ENCODE assay signal across 17 cellular contexts in the genomic region with DNA sequence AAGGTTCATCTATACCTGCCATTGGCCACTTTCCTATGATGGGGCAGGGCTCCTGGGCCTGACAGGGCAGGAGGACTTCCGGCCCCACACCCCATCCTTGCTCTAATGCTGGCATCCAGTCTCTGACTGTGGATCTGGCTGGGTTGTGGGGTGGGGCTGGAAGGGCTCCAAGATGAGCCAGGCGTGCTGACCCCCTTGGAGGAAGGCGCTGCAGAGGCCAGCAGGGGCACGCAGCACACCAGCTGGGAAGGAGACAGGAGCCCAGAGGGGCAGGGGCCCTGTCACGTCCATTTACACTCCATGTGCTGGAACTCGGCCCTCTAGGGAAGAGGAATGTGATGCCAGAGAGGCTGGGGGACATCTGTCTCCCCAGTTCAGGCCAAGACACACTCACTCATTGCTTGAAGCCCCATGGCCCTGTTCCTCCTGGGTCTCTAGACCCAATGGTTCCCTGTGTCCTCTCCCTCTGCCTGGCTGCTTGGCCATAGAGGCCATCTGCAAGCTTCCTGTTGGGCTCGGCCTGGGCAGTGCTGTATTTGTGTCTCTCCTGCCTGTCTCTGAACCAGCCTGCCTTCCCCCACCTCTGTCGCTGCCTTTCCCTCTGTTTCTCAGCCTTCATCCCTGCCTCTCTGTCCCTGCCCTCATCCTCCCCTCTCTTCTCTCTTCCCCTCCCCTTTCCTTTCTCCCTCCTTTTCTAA.
DNase-seq lines count a peak whose midpoint lies in the region; ATAC-seq and TF ChIP-seq lines count a peak whose summit lies in the region.
"Had no signal": no experiment of that assay in that cellular context is flagged by ENCODE, and none has a peak within 500 bp of the region (broad histone marks: within the 10 kb centered on the region; RNA-seq: fewer than 3 reads in every experiment).

No MANE protein-coding gene starts in this region.

- H3K79me2 ChIP-seq in H9 (ENCODE audit: insufficient read depth, low read length) = no peaks in the 10 kb centered on the region
- no peaks in the 10 kb centered on the region for H3K79me2 ChIP-seq in mesendoderm (ENCODE audit: control insufficient read depth, insufficient read depth, low read length)

- H4K8ac ChIP-seq in H9 (replicated peaks; ENCODE audit: insufficient read length, low read depth, low read length) (no peak overlapping the region), mesendoderm (ENCODE audit: low read depth, low read length) (no peak overlapping the region)

- H3K27me3 ChIP-seq in H9 (ENCODE audit: insufficient read depth, low read length) (peaks cover 5% of the 10 kb centered on the region; the same call in 1 of the 2 replicates), mesendoderm (ENCODE audit: insufficient read depth, low read length, poor library complexity) (no peaks in the 10 kb centered on the region), spleen (replicated peaks in 1 of 7) (peaks cover 0 to 64% (median 0%) of the 10 kb centered on the region in 7 donors), brain microvascular endothelial cell (replicated peaks) (no peaks in the 10 kb centered on the region)
- H3K27me3 ChIP-seq: Peyer's patch had no signal

- peaks cover 94% of the 10 kb centered on the region for H3K27me3 Mint-ChIP-seq in H9 (ENCODE audit: low read depth)

- H2BK20ac ChIP-seq in H9 (ENCODE audit: low read depth, low read length, poor library complexity, severe bottlenecking) = no peak overlapping the region

- TF ChIP-seq POLR2A in spleen (IDR thresholded peaks at IDR 0.05) = no peak

- TF ChIP-seq CTCF in H9 (conservative IDR thresholded peaks at IDR 0.05) = no peak
- TF ChIP-seq CTCF in spleen (IDR thresholded peaks at IDR 0.05 in 8 of 11, conservative IDR thresholded peaks at IDR 0.05 in 3 of 11) = no peak
- no peak for TF ChIP-seq CTCF in brain microvascular endothelial cell (IDR thresholded peaks at IDR 0.05; ENCODE audit: low read depth, low read length, missing control alignments)

- H3K14ac ChIP-seq in H9 (ENCODE audit: insufficient read depth, low read length) = peak overlapping the region; percentile 3; the same call in 1 of the 2 replicates

- H3K4me3 Mint-ChIP-seq in H9 = no peak overlapping the region

- H3K79me1 ChIP-seq in H9 (ENCODE audit: insufficient read depth, low read depth, low read length, poor library complexity, severe bottlenecking) (no peaks in the 10 kb centered on the region), mesendoderm (ENCODE audit: low read length) (no peaks in the 10 kb centered on the region)

- H3K23ac ChIP-seq in H9 (ENCODE audit: insufficient read length, low read depth, low read length) (no peak overlapping the region), mesendoderm (ENCODE audit: low read length) (no peak overlapping the region)

- H3K4me3 ChIP-seq in mesendoderm (ENCODE audit: low read length) (no peak overlapping the region), spleen (no peak overlapping the region), brain microvascular endothelial cell (ENCODE audit: low read depth, low read length) (no peak overlapping the region)
- H3K4me3 ChIP-seq: A549, Peyer's patch had no signal

- no peak overlapping the region; a peak in 1 of 7 replicates for H3K27ac Mint-ChIP-seq in H9

- H2AK5ac ChIP-seq in H9 (ENCODE audit: insufficient read length, low read length) (no peak overlapping the region), mesendoderm (ENCODE audit: low read length) (no peak overlapping the region)

- DNase-seq in H9 (no peak), cerebellar cortex (ENCODE audit: low spot score) (peak; percentile 36), mesendoderm (no peak), spleen (peak; percentile 61), brain microvascular endothelial cell (no peak)
- DNase-seq: COR-L47, KG1, NCI-H1048, NCI-H2107, NCI-H748 treated with DMSO at 0.1 percent for 48 hours, SHP77 had no signal

- H2AFZ ChIP-seq in H9 (ENCODE audit: low read length) = no peak overlapping the region

- no peak overlapping the region for H3K56ac ChIP-seq in H9 (ENCODE audit: insufficient read length, low read depth, low read length)
- H3K56ac ChIP-seq in mesendoderm (ENCODE audit: low read length) = peak overlapping the region; percentile 19

- no peak overlapping the region for H3K27ac ChIP-seq in H9 (ENCODE audit: insufficient read length, low read depth, low read length)
- H3K27ac ChIP-seq in mesendoderm (ENCODE audit: low read depth, low read length) = no peak overlapping the region
- no peak overlapping the region for H3K27ac ChIP-seq in spleen
- H3K27ac ChIP-seq in brain microvascular endothelial cell = no peak overlapping the region
- H3K27ac ChIP-seq: A549, C4-2B, HL-60, Peyer's patch had no signal

- intact Hi-C loops in spleen (cut with DNase I; ENCODE audit: low total_unique reads) = no loop called here

- H2BK12ac ChIP-seq in H9 (ENCODE audit: insufficient read length, low read depth, low read length) = no peak overlapping the region

- H3K9ac ChIP-seq in H9 (ENCODE audit: extremely low read depth, insufficient read length, low read length) = no peak overlapping the region
- H3K9ac ChIP-seq in mesendoderm (ENCODE audit: low read length) = no peak overlapping the region

- no peaks in the 10 kb centered on the region; a peak in 1 of 5 replicates for H3K9me3 Mint-ChIP-seq in H9

- in situ Hi-C loops in brain microvascular endothelial cell (cut with HindIII; ENCODE audit: low pct_ligation_motif_present, low sequenced_read_pairs) = no loop called here

- no peak overlapping the region for H3T11ph ChIP-seq in H9 (ENCODE audit: low read length)

- H2BK15ac ChIP-seq in H9 (ENCODE audit: low read depth, low read length) (no peak overlapping the region), mesendoderm (replicated peaks; ENCODE audit: low read depth) (no peak overlapping the region)

- no peaks in the 10 kb centered on the region for H3K9me3 ChIP-seq in H9 (ENCODE audit: control insufficient read depth, low read depth, low read length)
- no peaks in the 10 kb centered on the region for H3K9me3 ChIP-seq in spleen
- H3K9me3 ChIP-seq: A549, Peyer's patch had no signal

- H4K91ac ChIP-seq in H9 (ENCODE audit: insufficient read length, low read depth, low read length) = no peak overlapping the region

- H3K36me3 Mint-ChIP-seq in H9 (ENCODE audit: insufficient read depth in 1 of 3, low read depth in 3 of 3) = no peaks in the 10 kb centered on the region

- no peak overlapping the region for H4K5ac ChIP-seq in H9 (ENCODE audit: insufficient read length, low read depth, low read length)
- H4K5ac ChIP-seq in mesendoderm (ENCODE audit: low read length) = no peak overlapping the region

- no peaks in the 10 kb centered on the region for H3K23me2 ChIP-seq in H9 (ENCODE audit: insufficient read length, low read depth, low read length, poor library complexity, severe bottlenecking)

- H4K20me1 ChIP-seq in H9 (ENCODE audit: control insufficient read depth, insufficient read depth, insufficient read length) = no peaks in the 10 kb centered on the region

- H3K36me3 ChIP-seq in mesendoderm (ENCODE audit: control insufficient read depth, insufficient read depth, low read length) = no peaks in the 10 kb centered on the region
- H3K36me3 ChIP-seq in spleen = no peaks in the 10 kb centered on the region
- no peaks in the 10 kb centered on the region for H3K36me3 ChIP-seq in brain microvascular endothelial cell (replicated peaks)
- H3K36me3 ChIP-seq: Peyer's patch had no signal

- H3K4me1 Mint-ChIP-seq in H9 = peaks cover 69 to 74% of the 10 kb centered on the region in 2 experiments

- H3K18ac ChIP-seq in H9 (ENCODE audit: insufficient read length, low read depth, low read length) = no peak overlapping the region
- no peak overlapping the region for H3K18ac ChIP-seq in mesendoderm (ENCODE audit: low read length)

- no peak overlapping the region for H3K4ac ChIP-seq in H9 (ENCODE audit: low read depth, low read length)
- no peak overlapping the region for H3K4ac ChIP-seq in mesendoderm (ENCODE audit: low read depth, low read length)

- H3K4me1 ChIP-seq in H9 (ENCODE audit: insufficient read depth, low read length) (peaks cover 8% of the 10 kb centered on the region; the same call in 1 of the 2 replicates), mesendoderm (ENCODE audit: control insufficient read depth, low read depth, low read length) (peaks cover 11% of the 10 kb centered on the region), spleen (no peaks in the 10 kb centered on the region)
- H3K4me1 ChIP-seq: Peyer's patch had no signal

- ATAC-seq in GM19035 (IDR thresholded peaks at IDR 0.05; ENCODE audit: unreplicated experiment) (no peak), GM18502 (IDR thresholded peaks at IDR 0.05; ENCODE audit: poor library complexity, unreplicated experiment) (no peak)
- ATAC-seq: A549 had no signal

- no peak overlapping the region for H3K4me2 ChIP-seq in H9 (ENCODE audit: insufficient read depth, insufficient read length, low read length)
- H3K4me2 ChIP-seq in mesendoderm (ENCODE audit: low read length) = no peak overlapping the region
- H3K4me2 ChIP-seq: A549 had no signal

- H2BK5ac ChIP-seq in H9 (ENCODE audit: insufficient read length, low read length) = no peak overlapping the region
- no peak overlapping the region for H2BK5ac ChIP-seq in mesendoderm (ENCODE audit: low read length)

- H2BK120ac ChIP-seq in H9 (ENCODE audit: low read depth, low read length, poor library complexity, severe bottlenecking) (no peak overlapping the region), mesendoderm (ENCODE audit: low read depth, low read length) (no peak overlapping the region)

- WGBS in H9 (ENCODE audit: extremely low coverage, insufficient read length, low lambda C conversion rate) = no CpG with 5 or more reads among the region's 8 CpGs
- WGBS in mesendoderm (ENCODE audit: extremely low coverage, insufficient coverage, low lambda C conversion rate) = no CpG with 5 or more reads among the region's 8 CpGs
- 52 to 68% (median 61%) methylated on average over 7 to 8 of the region's 8 CpGs for WGBS in spleen, 5 donors

Comparison
In these comparisons a context has a peak if more than half of its experiments do, and no peak if none do; other contexts are left out.
1. DNase-seq: peak in cerebellar cortex (single experiment) and spleen (single experiment); none in H9 (single experiment), mesendoderm (single experiment) and brain microvascular endothelial cell (single experiment).